21 cellular contexts compared by ENCODE assay signal in the genomic region with DNA sequence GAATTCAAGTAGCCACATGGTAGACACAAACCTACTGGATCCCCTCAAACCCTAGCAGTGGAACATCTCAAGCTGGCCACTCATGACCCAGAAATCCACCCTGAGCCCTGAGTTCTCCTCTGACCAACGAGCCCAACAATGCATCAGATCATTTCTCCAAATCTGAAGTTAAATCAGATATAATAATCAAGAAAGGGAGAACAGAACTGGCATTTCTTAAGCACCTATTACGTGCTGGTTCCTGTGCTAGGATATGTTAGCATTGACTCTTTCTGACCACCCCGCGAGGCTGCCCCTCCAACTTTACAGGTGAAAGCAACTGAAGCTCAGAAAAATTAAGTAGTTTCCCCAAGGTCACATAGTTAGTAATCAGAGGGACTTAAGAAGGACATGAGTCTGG. TPM values are rescaled to one million over a fixed set of nuclear protein-coding genes. Genes with fewer than 3 reads are reported as not detected.
"Had no signal": no experiment of that assay in that cellular context is flagged by ENCODE, and none has a peak within 500 bp of the region (broad histone marks: within the 10 kb centered on the region; RNA-seq: fewer than 3 reads in every experiment).

No MANE protein-coding gene starts in this region.

- H3K9me3 ChIP-seq: esophagus muscularis mucosa, gastrocnemius medialis, heart right ventricle, left lung, lower lobe of right lung, mucosa of descending colon had no signal

- H3K36me3 ChIP-seq: esophagus muscularis mucosa, gastrocnemius medialis, heart right ventricle, left lung, lower lobe of right lung had no signal

- H3K36me3 Mint-ChIP-seq: mesothelial cell of epicardium had no signal

- H3K4me3 Mint-ChIP-seq: mesothelial cell of epicardium had no signal

- H3K27ac ChIP-seq: coronary artery, dorsolateral prefrontal cortex, esophagus muscularis mucosa, foreskin keratinocyte, gastrocnemius medialis, heart right ventricle, left lung, lower lobe of right lung had no signal

- H3K4me3 ChIP-seq: coronary artery, dorsolateral prefrontal cortex, esophagus muscularis mucosa, gastrocnemius medialis, heart right ventricle, left lung, lower lobe of right lung, mucosa of descending colon had no signal

- H3K27ac Mint-ChIP-seq: mesothelial cell of epicardium had no signal

- H3K4me1 Mint-ChIP-seq: mesothelial cell of epicardium had no signal

- H3K4me1 ChIP-seq: foreskin keratinocyte, gastrocnemius medialis had no signal

- ATAC-seq: foreskin keratinocyte, gastrocnemius medialis, heart right ventricle, left lung, left ventricle myocardium superior, lower lobe of right lung, mucosa of descending colon had no signal

- DNase-seq: dermis blood vessel endothelial cell; dorsolateral prefrontal cortex; effector CD4-positive, alpha-beta T cell; effector memory CD4-positive, alpha-beta T cell; foreskin keratinocyte; gastrocnemius medialis; glutamatergic neuron; heart right ventricle; hippocampal formation; left lung; left ventricle myocardium superior; lower lobe of right lung; mesenchymal stem cell; mucosa of descending colon had no signal

RNA-seq across cellular contexts. Expression of gene GRIP2, which starts 59.9 kb away (rescaled TPM):
- total RNA-seq: endothelial cell of umbilical vein, epithelial cell of proximal tubule, kidney epithelial cell, lung microvascular endothelial cell had no signal
- polyA plus RNA-seq: endothelial cell of umbilical vein had no signal
